ENCODE assay signal across 13 cellular contexts in the genomic region with DNA sequence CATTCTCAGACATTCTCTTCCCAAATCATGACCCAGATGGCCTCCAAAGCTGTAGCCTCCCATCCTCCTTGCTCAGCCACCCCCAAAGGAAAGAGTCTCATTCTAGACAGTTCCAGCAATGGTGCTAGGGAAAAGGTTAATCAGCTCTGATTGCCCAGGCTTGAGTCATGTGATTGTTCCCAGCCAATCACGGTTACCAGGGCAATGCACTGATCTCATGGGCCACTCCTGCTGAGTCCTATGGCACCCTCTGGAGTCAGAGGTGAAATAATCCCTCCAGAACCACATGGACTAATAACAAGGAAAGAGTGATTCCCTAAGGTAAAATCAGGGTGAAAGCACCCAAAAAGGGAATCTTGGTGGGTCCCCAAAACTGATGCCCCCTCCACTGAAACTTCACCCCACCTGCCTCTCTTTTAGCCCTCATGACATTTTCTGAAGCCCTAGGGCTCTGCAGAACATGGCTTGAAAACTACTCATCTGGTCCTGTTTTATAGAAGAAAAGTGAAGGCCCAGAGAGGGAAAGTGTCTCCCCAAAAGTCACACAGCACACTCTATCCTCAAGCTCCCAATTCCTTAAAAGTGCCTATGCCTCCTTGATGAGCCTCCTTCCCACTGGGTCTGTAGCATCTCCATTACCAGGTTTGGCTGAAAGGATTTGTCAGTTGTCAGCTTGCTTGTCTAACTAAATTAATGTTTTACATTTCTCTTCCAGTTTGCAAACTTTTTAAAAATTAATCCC.
DNase-seq lines count a peak whose midpoint lies in the region; ATAC-seq, FAIRE-seq and TF ChIP-seq lines count a peak whose summit lies in the region.
"Had no signal": no experiment of that assay in that cellular context is flagged by ENCODE, and none has a peak within 500 bp of the region (broad histone marks: within the 10 kb centered on the region; RNA-seq: fewer than 3 reads in every experiment).

No MANE protein-coding gene starts in this region.

- H3K79me2 ChIP-seq in K562 (ENCODE audit: control insufficient read depth, insufficient read depth, low read length) (no peaks in the 10 kb centered on the region), mesendoderm (ENCODE audit: control insufficient read depth, insufficient read depth, low read length) (no peaks in the 10 kb centered on the region)

- no peaks in the 10 kb centered on the region for H3K9me3 ChIP-seq in K562 (replicated peaks; ENCODE audit: control insufficient read depth, insufficient read depth, low read depth, low read length)
- H3K9me3 ChIP-seq in tibial artery, result no peaks in the 10 kb centered on the region

- no peak overlapping the region for H4K8ac ChIP-seq in mesendoderm (ENCODE audit: low read depth, low read length)

- H3K4me1 ChIP-seq in K562 (replicated peaks in 1 of 2; ENCODE audit: control insufficient read depth in 2 of 2, insufficient read depth in 2 of 2, low read length in 2 of 2) (peaks cover 0 to 5% of the 10 kb centered on the region in 2 experiments; a peak in 3 of 5 replicates), mesendoderm (ENCODE audit: control insufficient read depth, low read depth, low read length) (no peaks in the 10 kb centered on the region), tibial artery (peaks cover 0 to 9% (median 2%) of the 10 kb centered on the region in 4 donors)

- intact Hi-C loops in K562 (cut with micrococcal nuclease) (no loop called here), tibial artery (cut with DNase I; ENCODE audit: low total_unique reads) (no loop called here)

- H3K23ac ChIP-seq in mesendoderm (ENCODE audit: low read length), result no peak overlapping the region

- no peaks in the 10 kb centered on the region for H3K79me1 ChIP-seq in mesendoderm (ENCODE audit: low read length)

- BruUV-seq in K562 (replicated peaks; lab: Mats Ljungman, UMichigan), result no TSS peak

- CTCF ChIA-PET in K562 (lab: Yijun Ruan, JAX; ENCODE audit: low intra/inter-chr PET ratio), result no interaction called here

- no peak overlapping the region for H4K5ac ChIP-seq in mesendoderm (ENCODE audit: low read length)

- no peak overlapping the region for H2BK15ac ChIP-seq in mesendoderm (replicated peaks; ENCODE audit: low read depth)

- peak; percentile 33; the same call in 1 of the 2 replicates for TF ChIP-seq RAD21 in Ishikawa (IDR thresholded peaks at IDR 0.05; ENCODE audit: low read depth)
- peak in 1 of 2 experiments; percentile 52; a peak in 3 of 4 replicates for TF ChIP-seq RAD21 in K562 (CRISPR knock-in tag; conservative IDR thresholded peaks at IDR 0.05 in 1 of 2, IDR thresholded peaks at IDR 0.05 in 1 of 2)

- H3K9ac ChIP-seq in K562 (ENCODE audit: insufficient read depth in 1 of 2, low read depth in 2 of 2, low read length in 2 of 2) (no peak overlapping the region), mesendoderm (ENCODE audit: low read length) (no peak overlapping the region)

- TF ChIP-seq CTCF in K562 (IDR thresholded peaks at IDR 0.05 in 2 of 3, conservative IDR thresholded peaks at IDR 0.05 in 1 of 3; ENCODE audit: insufficient read depth in 2 of 3, low read depth in 1 of 3, low read length in 3 of 3), result peak in 2 of 3 experiments; percentile 6 to 46; a peak in 3 of 6 replicates
- TF ChIP-seq CTCF in tibial artery (IDR thresholded peaks at IDR 0.05), result no peak

- 0% methylated on average over 1 of the region's 1 CpG for WGBS in K562 (ENCODE audit: insufficient coverage, low coverage, missing lambda C conversion rate)
- WGBS in mesendoderm (ENCODE audit: extremely low coverage, insufficient coverage, low lambda C conversion rate), result no CpG with 5 or more reads among the region's 1 CpG

- H4K20me1 ChIP-seq in K562 (replicated peaks; ENCODE audit: control insufficient read depth, insufficient read depth, low read length), result peaks cover 11% of the 10 kb centered on the region; the same call in 1 of the 2 replicates

- FAIRE-seq in K562 (lab: Jason Lieb, UNC), result no peak
- FAIRE-seq: colon, D721Med had no signal

- no peak overlapping the region for H2AK5ac ChIP-seq in mesendoderm (ENCODE audit: low read length)

- DNase-seq in ELR (ENCODE audit: low read depth), result peak; percentile 51
- peak; percentile 35 to 66 (median 62) for DNase-seq in K562 (ENCODE audit: extremely low read depth in 1 of 4, low spot score in 3 of 4)
- DNase-seq in mesendoderm, result peak; percentile 62
- no peak for DNase-seq in tibial artery
- DNase-seq in stimulated activated CD4-positive, alpha-beta T cell treated with anti-CD3 and anti-CD28 coated beads, Interleukin-4, amount 100 ng/mL, for 1 hour, result no peak
- DNase-seq in SK-N-DZ (ENCODE audit: low spot score), result no peak
- DNase-seq: foreskin fibroblast; NCI-H1048; stimulated activated naive CD4-positive, alpha-beta T cell; T-helper 9 cell had no signal

- peak; percentile 86 for ATAC-seq in K562

- H3K27ac ChIP-seq in K562 (ENCODE audit: extremely low read depth, low read depth, low read length), result no peak overlapping the region
- H3K27ac ChIP-seq in mesendoderm (ENCODE audit: low read depth, low read length), result no peak overlapping the region
- H3K27ac ChIP-seq in tibial artery, result no peak overlapping the region

- H2AFZ ChIP-seq in K562 (ENCODE audit: low read depth, low read length), result no peak overlapping the region

- H3K4me3 ChIP-seq in K562 (no peak overlapping the region), mesendoderm (ENCODE audit: low read length) (no peak overlapping the region), tibial artery (no peak overlapping the region)

- no peak for TF ChIP-seq POLR2A in K562 (conservative IDR thresholded peaks at IDR 0.05)

- no peak overlapping the region for H3K18ac ChIP-seq in mesendoderm (ENCODE audit: low read length)

- H2BK120ac ChIP-seq in mesendoderm (ENCODE audit: low read depth, low read length), result no peak overlapping the region

- in situ Hi-C loops in K562 (cut with MboI), result no loop called here

- H3K56ac ChIP-seq in mesendoderm (ENCODE audit: low read length), result no peak overlapping the region

- no peak for TF ChIP-seq EP300 in Ishikawa (IDR thresholded peaks at IDR 0.05; ENCODE audit: borderline replicate concordance)
- no peak for TF ChIP-seq EP300 in K562 (IDR thresholded peaks at IDR 0.05; ENCODE audit: low read length)

- no peak overlapping the region for H2BK5ac ChIP-seq in mesendoderm (ENCODE audit: low read length)

- H3K9me1 ChIP-seq in K562 (ENCODE audit: control insufficient read depth, insufficient read depth, low read length), result peaks cover 5% of the 10 kb centered on the region

- H3K36me3 ChIP-seq in K562 (ENCODE audit: control insufficient read depth, insufficient read depth, low read length) (no peaks in the 10 kb centered on the region), mesendoderm (ENCODE audit: control insufficient read depth, insufficient read depth, low read length) (no peaks in the 10 kb centered on the region), tibial artery (no peaks in the 10 kb centered on the region)

- POLR2A ChIA-PET in K562 (lab: Yijun Ruan, JAX), result interaction anchor here (0.6 kb wide), 1 partner anchor 16 kb away, joined by 3 read pairs; no protein-coding TSS in a partner anchor

- H3K4ac ChIP-seq in mesendoderm (ENCODE audit: low read depth, low read length), result no peak overlapping the region

- H3K27me3 ChIP-seq in K562 (ENCODE audit: control insufficient read depth in 2 of 2, insufficient read depth in 2 of 2, low read length in 2 of 2) (peaks cover 0 to 4% of the 10 kb centered on the region in 2 experiments; a peak in 1 of 5 replicates), mesendoderm (ENCODE audit: insufficient read depth, low read length, poor library complexity) (no peaks in the 10 kb centered on the region), tibial artery (no peaks in the 10 kb centered on the region)

- H3K4me2 ChIP-seq in K562 (ENCODE audit: insufficient read depth, low read length) (no peak overlapping the region), mesendoderm (ENCODE audit: low read length) (no peak overlapping the region)

TF ChIP-seq in Ishikawa, 13 proteins besides CTCF, POLR2A, EP300 and RAD21 (continues in another document):
- TF ChIP-seq, protein P1, sequence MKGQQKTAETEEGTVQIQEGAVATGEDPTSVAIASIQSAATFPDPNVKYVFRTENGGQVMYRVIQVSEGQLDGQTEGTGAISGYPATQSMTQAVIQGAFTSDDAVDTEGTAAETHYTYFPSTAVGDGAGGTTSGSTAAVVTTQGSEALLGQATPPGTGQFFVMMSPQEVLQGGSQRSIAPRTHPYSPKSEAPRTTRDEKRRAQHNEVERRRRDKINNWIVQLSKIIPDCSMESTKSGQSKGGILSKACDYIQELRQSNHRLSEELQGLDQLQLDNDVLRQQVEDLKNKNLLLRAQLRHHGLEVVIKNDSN (IDR thresholded peaks at IDR 0.05), result peak; percentile 79

TF ChIP-seq in K562, 482 proteins besides CTCF, POLR2A, EP300 and RAD21 (continues in another document):
- no peak for TF ChIP-seq ARID3B (CRISPR knock-in tag; IDR thresholded peaks at IDR 0.05; ENCODE audit: borderline replicate concordance)

Comparison
In these comparisons a context has a peak if more than half of its experiments do, and no peak if none do; other contexts are left out.
1. DNase-seq: peak in ELR (single experiment), K562 (4 of 4) and mesendoderm (single experiment); none in tibial artery (0 of 2), stimulated activated CD4-positive, alpha-beta T cell treated with anti-CD3 and anti-CD28 coated beads, Interleukin-4, amount 100 ng/mL, for 1 hour (single experiment) and SK-N-DZ (single experiment).
2. CTCF ChIP-seq: peak in K562 (2 of 3); none in tibial artery (0 of 2).